ENCODE assay signal across 9 cellular contexts in genomic region chr17:68182940-68183551, GRCh38.
DNase-seq lines count a peak whose midpoint lies in the region; ATAC-seq and TF ChIP-seq lines count a peak whose summit lies in the region.
"Had no signal": no experiment of that assay in that cellular context is flagged by ENCODE, and none has a peak within 500 bp of the region (broad histone marks: within the 10 kb centered on the region; RNA-seq: fewer than 3 reads in every experiment).

No MANE protein-coding gene starts in this region.

- H3K27me3 ChIP-seq in CD4-positive, CD25-positive, alpha-beta regulatory T cell (ENCODE audit: control insufficient read depth, insufficient read depth, low read length): no peaks in the 10 kb centered on the region
- no peaks in the 10 kb centered on the region for H3K27me3 ChIP-seq in foreskin keratinocyte

- H3K27me3 Mint-ChIP-seq in CD4-positive, CD25-positive, alpha-beta regulatory T cell: peaks cover 12% of the 10 kb centered on the region
- peaks cover 16% of the 10 kb centered on the region for H3K27me3 Mint-ChIP-seq in osteocyte (ENCODE audit: unreplicated experiment)

- peak overlapping the region; percentile 86 for H3K27ac ChIP-seq in CD4-positive, CD25-positive, alpha-beta regulatory T cell (ENCODE audit: insufficient read depth, low read length, poor library complexity, severe bottlenecking)
- no peak overlapping the region for H3K27ac ChIP-seq in foreskin keratinocyte

- peaks cover 52% of the 10 kb centered on the region for H3K4me1 ChIP-seq in CD4-positive, CD25-positive, alpha-beta regulatory T cell (ENCODE audit: control insufficient read depth, insufficient read depth, low read length, poor library complexity, severe bottlenecking)
- H3K4me1 ChIP-seq in foreskin keratinocyte: peaks cover 14% of the 10 kb centered on the region

- no peak for TF ChIP-seq CTCF in foreskin keratinocyte (conservative IDR thresholded peaks at IDR 0.05)
- TF ChIP-seq CTCF in osteocyte (IDR thresholded peaks at IDR 0.05): no peak

- peak; percentile 74 to 75 for ATAC-seq in CD4-positive, CD25-positive, alpha-beta regulatory T cell (ENCODE audit: low read depth in 2 of 2)
- ATAC-seq in HG02588 (IDR thresholded peaks at IDR 0.05; ENCODE audit: unreplicated experiment): peak; percentile 34
- ATAC-seq in foreskin keratinocyte: peak; percentile 97

- H3K4me3 Mint-ChIP-seq in CD4-positive, CD25-positive, alpha-beta regulatory T cell: peak overlapping the region; percentile 85 to 97 (median 92)
- no peak overlapping the region for H3K4me3 Mint-ChIP-seq in osteocyte (ENCODE audit: unreplicated experiment)
- H3K4me3 Mint-ChIP-seq: CD14-positive monocyte had no signal

- H3K36me3 ChIP-seq in CD4-positive, CD25-positive, alpha-beta regulatory T cell (ENCODE audit: control insufficient read depth, insufficient read depth, low read length): peaks cover 8% of the 10 kb centered on the region

- H3K9me3 Mint-ChIP-seq in CD4-positive, CD25-positive, alpha-beta regulatory T cell: peaks cover 0 to 2% (median 0%) of the 10 kb centered on the region in 7 donors
- H3K9me3 Mint-ChIP-seq in osteocyte (ENCODE audit: unreplicated experiment): no peaks in the 10 kb centered on the region

- no peaks in the 10 kb centered on the region for H3K36me3 Mint-ChIP-seq in CD4-positive, CD25-positive, alpha-beta regulatory T cell
- no peaks in the 10 kb centered on the region for H3K36me3 Mint-ChIP-seq in osteocyte (ENCODE audit: unreplicated experiment)
- H3K36me3 Mint-ChIP-seq: CD14-positive monocyte had no signal

- H3K27ac Mint-ChIP-seq in CD4-positive, CD25-positive, alpha-beta regulatory T cell: peak overlapping the region; percentile 84 to 89 (median 88)
- H3K27ac Mint-ChIP-seq in osteocyte (ENCODE audit: unreplicated experiment): no peak overlapping the region
- H3K27ac Mint-ChIP-seq: CD14-positive monocyte had no signal

- H3K4me3 ChIP-seq in CD4-positive, CD25-positive, alpha-beta regulatory T cell (ENCODE audit: low read depth, low read length): peak overlapping the region; percentile 88

- no peaks in the 10 kb centered on the region for H3K9me3 ChIP-seq in CD4-positive, CD25-positive, alpha-beta regulatory T cell (ENCODE audit: control insufficient read depth in 2 of 2, low read length in 2 of 2)

- DNase-seq in CD4-positive, CD25-positive, alpha-beta regulatory T cell: peak; percentile 58 to 87 (median 78)
- peak; percentile 71 to 73 for DNase-seq in activated CD4-positive, alpha-beta T cell treated with anti-CD3 and anti-CD28 coated beads for 4 hours
- DNase-seq in foreskin keratinocyte (peak; percentile 61 to 76), osteocyte (ENCODE audit: extremely low spot score, unreplicated experiment) (no peak), DMS153 treated with DMSO at 0.1 percent for 48 hours (lab: John Stamatoyannopoulos, UW; ENCODE audit: unreplicated experiment) (no peak), NOMO-1 treated with DMSO at 0.1 percent for 48 hours (lab: John Stamatoyannopoulos, UW; ENCODE audit: unreplicated experiment) (no peak), OCI-M2 (lab: John Stamatoyannopoulos, UW; ENCODE audit: unreplicated experiment) (no peak)

- H3K4me1 Mint-ChIP-seq in CD4-positive, CD25-positive, alpha-beta regulatory T cell: peaks cover 31 to 70% (median 52%) of the 10 kb centered on the region in 4 donors
- peaks cover 6% of the 10 kb centered on the region for H3K4me1 Mint-ChIP-seq in osteocyte (ENCODE audit: unreplicated experiment)

Comparison
In these comparisons a context has a peak if more than half of its experiments do, and no peak if none do; other contexts are left out.
1. ATAC-seq: peak in every context shown above with its lines; median percentile 97 in foreskin keratinocyte; 74 in CD4-positive, CD25-positive, alpha-beta regulatory T cell; 34 in HG02588.
2. DNase-seq: peak in CD4-positive, CD25-positive, alpha-beta regulatory T cell (3 of 3), activated CD4-positive, alpha-beta T cell treated with anti-CD3 and anti-CD28 coated beads for 4 hours (2 of 2) and foreskin keratinocyte (2 of 2); none in osteocyte (single experiment), DMS153 treated with DMSO at 0.1 percent for 48 hours (single experiment), NOMO-1 treated with DMSO at 0.1 percent for 48 hours (single experiment) and OCI-M2 (single experiment).